18 cellular contexts compared by ENCODE assay signal in the genomic region with DNA sequence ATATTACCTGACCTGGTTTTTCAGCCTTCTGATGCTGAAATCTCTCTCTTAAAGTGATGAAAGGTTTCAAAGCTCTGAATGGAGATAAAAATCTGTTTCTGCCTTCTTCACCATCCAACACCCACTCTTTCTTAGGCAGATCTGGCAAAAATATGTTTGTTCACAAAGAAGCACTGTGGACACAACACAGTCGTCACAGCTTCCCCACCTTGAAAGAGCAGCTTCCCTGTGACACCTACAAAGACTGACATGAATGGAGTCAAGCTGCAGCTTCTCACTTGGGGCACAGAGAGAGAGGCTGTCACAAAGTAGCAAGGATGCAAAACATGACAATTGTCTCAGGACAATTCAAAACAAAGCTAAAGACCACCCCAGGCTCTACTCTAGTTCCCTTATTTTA.
DNase-seq lines count a peak whose midpoint lies in the region; ATAC-seq and TF ChIP-seq lines count a peak whose summit lies in the region.
"Had no signal": no experiment of that assay in that cellular context is flagged by ENCODE, and none has a peak within 500 bp of the region (broad histone marks: within the 10 kb centered on the region; RNA-seq: fewer than 3 reads in every experiment).

No MANE protein-coding gene starts in this region.

- H3K79me2 ChIP-seq in parathyroid adenoma: no peaks in the 10 kb centered on the region

- CTCF ChIA-PET in CD4-positive, alpha-beta memory T cell (lab: Charles Lee; ENCODE audit: partially characterized antibody): interaction anchor here (0.7 to 7.1 kb wide), 13 partner anchors 9 to 158 kb away, joined by 3 to 40 read pairs (median 4); no protein-coding TSS in a partner anchor
- CTCF ChIA-PET in activated CD4-positive, alpha-beta memory T cell treated with anti-CD3 and anti-CD28 coated beads, Interleukin-2, amount 10 ng/mL, durations not matched to agents 7 days and 5 days (lab: Charles Lee): interaction anchor here (0.6 to 1.5 kb wide), 9 partner anchors 16 to 208 kb away, joined by 3 to 5 read pairs (median 3); no protein-coding TSS in a partner anchor

- intact Hi-C loops in CD4-positive, alpha-beta memory T cell (cut with micrococcal nuclease): no loop called here

- H3K9ac ChIP-seq in parathyroid adenoma: no peak overlapping the region

- H3K36me3 ChIP-seq in CD4-positive, alpha-beta memory T cell (ENCODE audit: insufficient read depth, low read length): no peaks in the 10 kb centered on the region
- no peaks in the 10 kb centered on the region for H3K36me3 ChIP-seq in parathyroid adenoma (ENCODE audit: control insufficient read depth, insufficient read depth, low read length)
- H3K36me3 ChIP-seq: Peyer's patch had no signal

- H3K4me1 ChIP-seq in CD4-positive, alpha-beta memory T cell (ENCODE audit: insufficient read depth, low read length): peaks cover 48% of the 10 kb centered on the region
- peaks cover 13% of the 10 kb centered on the region for H3K4me1 ChIP-seq in parathyroid adenoma
- H3K4me1 ChIP-seq: Peyer's patch had no signal

- POLR2A ChIA-PET in CD4-positive, alpha-beta memory T cell (lab: Charles Lee; ENCODE audit: partially characterized antibody): interaction anchor here (0.6 to 1.4 kb wide), 7 partner anchors 11 to 79 kb away, joined by 3 to 5 read pairs (median 3); no protein-coding TSS in a partner anchor
- POLR2A ChIA-PET in activated CD4-positive, alpha-beta memory T cell treated with anti-CD3 and anti-CD28 coated beads, Interleukin-2, amount 10 ng/mL, durations not matched to agents 7 days and 5 days (lab: Charles Lee): interaction anchor here (1.2 to 2.6 kb wide), 7 partner anchors 9 to 87 kb away, joined by 3 to 11 read pairs (median 5); no protein-coding TSS in a partner anchor

- H2AFZ ChIP-seq in parathyroid adenoma: peak overlapping the region; percentile 30

- DNase-seq in activated T-cell treated with anti-CD3 and anti-CD28 coated beads, Interleukin-2, amount 50 U/mL, for 24 hours: no peak
- DNase-seq in activated T-cell treated with anti-CD3 and anti-CD28 coated beads for 4 hours: no peak
- DNase-seq in CD4-positive, alpha-beta memory T cell: peak; percentile 46 to 59 (median 53)
- DNase-seq in activated CD4-positive, alpha-beta memory T cell treated with anti-CD3 and anti-CD28 coated beads, Interleukin-2, amount 10 ng/mL, durations not matched to agents 7 days and 5 days: no peak
- no peak for DNase-seq in stimulated activated CD4-positive, alpha-beta T cell treated with anti-CD3 and anti-CD28 coated beads, Interleukin-4, amount 100 ng/mL, for 1 hour
- DNase-seq in stimulated activated naive CD4-positive, alpha-beta T cell treated with Interleukin-2 at 50 U/mL for 16 hours (lab: John Stamatoyannopoulos, UW): no peak
- DNase-seq: Calu3, DMS79 treated with DMSO at 0.1 percent for 48 hours, HCEC 1CT, IMR-90, Kasumi-1, NCI-H1417, NCI-H1930, NCI-H2171 treated with DMSO at 0.1 percent for 48 hours, Peyer's patch had no signal

- H3K27ac ChIP-seq in CD4-positive, alpha-beta memory T cell (ENCODE audit: low read depth, low read length): no peak overlapping the region
- H3K27ac ChIP-seq in parathyroid adenoma: no peak overlapping the region
- H3K27ac ChIP-seq: C4-2B, Peyer's patch had no signal

- no peaks in the 10 kb centered on the region for H3K27me3 Mint-ChIP-seq in activated T-cell treated with anti-CD3 and anti-CD28 coated beads, Interleukin-2, amount 50 U/mL, for 24 hours
- H3K27me3 Mint-ChIP-seq in CD4-positive, alpha-beta memory T cell: no peaks in the 10 kb centered on the region
- no peaks in the 10 kb centered on the region for H3K27me3 Mint-ChIP-seq in activated CD4-positive, alpha-beta memory T cell treated with anti-CD3 and anti-CD28 coated beads, Interleukin-2, amount 10 ng/mL, durations not matched to agents 7 days and 5 days

- H3K27me3 ChIP-seq in CD4-positive, alpha-beta memory T cell (ENCODE audit: insufficient read depth, low read length): no peaks in the 10 kb centered on the region
- no peaks in the 10 kb centered on the region for H3K27me3 ChIP-seq in parathyroid adenoma (ENCODE audit: control insufficient read depth, insufficient read depth, low read length)
- H3K27me3 ChIP-seq: Peyer's patch had no signal

- peaks cover 4% of the 10 kb centered on the region for H3K9me3 Mint-ChIP-seq in activated T-cell treated with anti-CD3 and anti-CD28 coated beads, Interleukin-2, amount 50 U/mL, for 24 hours
- peaks cover 0 to 2% (median 0%) of the 10 kb centered on the region in 8 donors for H3K9me3 Mint-ChIP-seq in CD4-positive, alpha-beta memory T cell
- peaks cover 4% of the 10 kb centered on the region for H3K9me3 Mint-ChIP-seq in activated CD4-positive, alpha-beta memory T cell treated with anti-CD3 and anti-CD28 coated beads, Interleukin-2, amount 10 ng/mL, durations not matched to agents 7 days and 5 days

- no peak overlapping the region for H3K4me3 ChIP-seq in CD4-positive, alpha-beta memory T cell (ENCODE audit: low read length in 2 of 2)
- H3K4me3 ChIP-seq in parathyroid adenoma (ENCODE audit: low read depth, low read length): no peak overlapping the region
- H3K4me3 ChIP-seq: Peyer's patch had no signal

- H3K36me3 Mint-ChIP-seq in activated T-cell treated with anti-CD3 and anti-CD28 coated beads, Interleukin-2, amount 50 U/mL, for 24 hours (ENCODE audit: low read depth): no peaks in the 10 kb centered on the region
- no peaks in the 10 kb centered on the region for H3K36me3 Mint-ChIP-seq in CD4-positive, alpha-beta memory T cell
- peaks cover 4% of the 10 kb centered on the region for H3K36me3 Mint-ChIP-seq in activated CD4-positive, alpha-beta memory T cell treated with anti-CD3 and anti-CD28 coated beads, Interleukin-2, amount 10 ng/mL, durations not matched to agents 7 days and 5 days (ENCODE audit: low read depth)

- peak overlapping the region; percentile 23 for H3K27ac Mint-ChIP-seq in activated T-cell treated with anti-CD3 and anti-CD28 coated beads, Interleukin-2, amount 50 U/mL, for 24 hours
- H3K27ac Mint-ChIP-seq in CD4-positive, alpha-beta memory T cell: peak overlapping the region; percentile 53 to 92 (median 73)
- peak overlapping the region; percentile 26 for H3K27ac Mint-ChIP-seq in activated CD4-positive, alpha-beta memory T cell treated with anti-CD3 and anti-CD28 coated beads, Interleukin-2, amount 10 ng/mL, durations not matched to agents 7 days and 5 days

- H3K4me2 ChIP-seq in parathyroid adenoma (ENCODE audit: low read length): peak overlapping the region; percentile 15

- ATAC-seq in HG03280 (IDR thresholded peaks at IDR 0.05; ENCODE audit: unreplicated experiment): no peak

- TF ChIP-seq CTCF in parathyroid adenoma (IDR thresholded peaks at IDR 0.05): no peak

- no peak overlapping the region for H3K4me3 Mint-ChIP-seq in activated T-cell treated with anti-CD3 and anti-CD28 coated beads, Interleukin-2, amount 50 U/mL, for 24 hours
- H3K4me3 Mint-ChIP-seq in CD4-positive, alpha-beta memory T cell: peak overlapping the region in 5 of 8 donors; percentile 2 to 63 (median 15)
- H3K4me3 Mint-ChIP-seq in activated CD4-positive, alpha-beta memory T cell treated with anti-CD3 and anti-CD28 coated beads, Interleukin-2, amount 10 ng/mL, durations not matched to agents 7 days and 5 days: no peak overlapping the region

- H3K9me3 ChIP-seq in CD4-positive, alpha-beta memory T cell (ENCODE audit: control insufficient read depth in 1 of 2, low read length in 2 of 2): no peaks in the 10 kb centered on the region
- no peaks in the 10 kb centered on the region for H3K9me3 ChIP-seq in parathyroid adenoma (ENCODE audit: control insufficient read depth, low read length)
- H3K9me3 ChIP-seq: Peyer's patch had no signal

- H3K4me1 Mint-ChIP-seq in activated T-cell treated with anti-CD3 and anti-CD28 coated beads, Interleukin-2, amount 50 U/mL, for 24 hours (ENCODE audit: low read depth): peaks cover 74% of the 10 kb centered on the region
- peaks cover 30 to 45% (median 37%) of the 10 kb centered on the region in 4 donors for H3K4me1 Mint-ChIP-seq in CD4-positive, alpha-beta memory T cell
- peaks cover 74% of the 10 kb centered on the region for H3K4me1 Mint-ChIP-seq in activated CD4-positive, alpha-beta memory T cell treated with anti-CD3 and anti-CD28 coated beads, Interleukin-2, amount 10 ng/mL, durations not matched to agents 7 days and 5 days

Comparison
In these comparisons a context has a peak if more than half of its experiments do, and no peak if none do; other contexts are left out.
1. DNase-seq: peak in CD4-positive, alpha-beta memory T cell (5 of 5); none in activated T-cell treated with anti-CD3 and anti-CD28 coated beads, Interleukin-2, amount 50 U/mL, for 24 hours (single experiment), activated T-cell treated with anti-CD3 and anti-CD28 coated beads for 4 hours (single experiment), activated CD4-positive, alpha-beta memory T cell treated with anti-CD3 and anti-CD28 coated beads, Interleukin-2, amount 10 ng/mL, durations not matched to agents 7 days and 5 days (single experiment), stimulated activated CD4-positive, alpha-beta T cell treated with anti-CD3 and anti-CD28 coated beads, Interleukin-4, amount 100 ng/mL, for 1 hour (single experiment) and stimulated activated naive CD4-positive, alpha-beta T cell treated with Interleukin-2 at 50 U/mL for 16 hours (single experiment).
2. H3K27ac Mint-ChIP-seq: peak in every context shown above with its lines; median percentile 73 in CD4-positive, alpha-beta memory T cell; 26 in activated CD4-positive, alpha-beta memory T cell treated with anti-CD3 and anti-CD28 coated beads, Interleukin-2, amount 10 ng/mL, durations not matched to agents 7 days and 5 days; 23 in activated T-cell treated with anti-CD3 and anti-CD28 coated beads, Interleukin-2, amount 50 U/mL, for 24 hours.
3. H3K4me3 Mint-ChIP-seq: peak in CD4-positive, alpha-beta memory T cell (5 of 8); none in activated T-cell treated with anti-CD3 and anti-CD28 coated beads, Interleukin-2, amount 50 U/mL, for 24 hours (single experiment) and activated CD4-positive, alpha-beta memory T cell treated with anti-CD3 and anti-CD28 coated beads, Interleukin-2, amount 10 ng/mL, durations not matched to agents 7 days and 5 days (single experiment).